In the genomic region with DNA sequence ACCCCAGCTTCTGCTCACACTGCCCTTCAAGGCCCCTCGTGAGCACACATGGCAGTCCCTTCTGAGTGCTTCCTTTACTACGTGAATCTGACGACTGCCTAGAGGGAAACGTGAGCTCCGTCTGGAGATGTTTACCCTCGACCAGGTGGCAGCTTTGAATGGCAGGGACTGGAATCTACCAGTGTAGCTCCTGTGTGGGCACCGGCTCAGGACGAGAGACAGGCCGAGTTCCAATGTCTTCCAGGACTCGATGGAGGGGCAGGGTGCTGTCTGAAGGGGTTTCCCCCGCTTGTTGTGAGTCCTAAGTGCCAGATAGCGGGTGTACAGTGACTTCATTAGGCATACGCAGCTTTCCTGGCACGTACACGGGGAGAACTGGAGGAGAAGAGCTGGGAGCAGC, we compare ENCODE assay signal across 26 cellular contexts.
"Had no signal": no experiment of that assay in that cellular context is flagged by ENCODE, and none has a peak within 500 bp of the region (broad histone marks: within the 10 kb centered on the region; RNA-seq: fewer than 3 reads in every experiment).

No MANE protein-coding gene starts in this region.

- H3K27me3 ChIP-seq: hepatocyte, pancreas, suprapubic skin, upper lobe of right lung had no signal

- H3K4me1 ChIP-seq: left ventricle myocardium inferior, pancreas, prostate gland, suprapubic skin, tibial artery, upper lobe of right lung had no signal

- H3K4me3 ChIP-seq: hepatocyte, left ventricle myocardium inferior, lung, mucosa of descending colon, pancreas, prostate gland, skin epidermis, suprapubic skin, thoracic aorta, tibial artery, upper lobe of right lung had no signal

- H3K36me3 ChIP-seq: left ventricle myocardium inferior, pancreas, prostate gland, suprapubic skin, thoracic aorta, tibial artery, upper lobe of right lung had no signal

- H3K9me3 ChIP-seq: left ventricle myocardium inferior, mucosa of descending colon, pancreas, prostate gland, suprapubic skin, thoracic aorta, upper lobe of right lung had no signal

- DNase-seq: islet precursor cell; left ventricle myocardium inferior; mesendoderm; midbrain; mucosa of descending colon; naive thymus-derived CD4-positive, alpha-beta T cell; pancreas; retina; right cardiac atrium; stimulated activated CD4-positive, alpha-beta T cell treated with anti-CD3 and anti-CD28 coated beads, Interleukin-12 subunit alpha, Interleukin-12 subunit beta, amount 100 ng/mL, for 4 hours; stimulated activated CD4-positive, alpha-beta T cell treated with anti-CD3 and anti-CD28 coated beads, Interleukin-15, amount 100 ng/mL, for 24 hours; stimulated activated CD4-positive, alpha-beta T cell treated with anti-CD3 and anti-CD28 coated beads, Interleukin-2, amount 100 ng/mL, for 24 hours; stimulated activated CD4-positive, alpha-beta T cell treated with anti-CD3 and anti-CD28 coated beads, Interleukin-4, amount 100 ng/mL, for 1 hour; stimulated activated naive CD4-positive, alpha-beta T cell; tibial artery; trophoblast cell; upper lobe of right lung had no signal

- H3K27ac ChIP-seq: hepatocyte, left ventricle myocardium inferior, pancreas, prostate gland, skin epidermis, suprapubic skin, thoracic aorta, tibial artery, upper lobe of right lung had no signal

- ATAC-seq: mucosa of descending colon; naive thymus-derived CD4-positive, alpha-beta T cell; natural killer cell treated with Interleukin-12 subunit alpha and Interleukin-12 subunit beta and Interleukin-15 and Interleukin-18, amount 100 ng/mL, for 72 hours; pancreas; right cardiac atrium; sciatic nerve; stimulated activated effector memory CD8-positive, alpha-beta T cell treated with anti-CD3 and anti-CD28 coated beads, Interleukin-12 subunit alpha, Interleukin-12 subunit beta, amount 100 ng/mL, for 72 hours had no signal
